In the genomic region with DNA sequence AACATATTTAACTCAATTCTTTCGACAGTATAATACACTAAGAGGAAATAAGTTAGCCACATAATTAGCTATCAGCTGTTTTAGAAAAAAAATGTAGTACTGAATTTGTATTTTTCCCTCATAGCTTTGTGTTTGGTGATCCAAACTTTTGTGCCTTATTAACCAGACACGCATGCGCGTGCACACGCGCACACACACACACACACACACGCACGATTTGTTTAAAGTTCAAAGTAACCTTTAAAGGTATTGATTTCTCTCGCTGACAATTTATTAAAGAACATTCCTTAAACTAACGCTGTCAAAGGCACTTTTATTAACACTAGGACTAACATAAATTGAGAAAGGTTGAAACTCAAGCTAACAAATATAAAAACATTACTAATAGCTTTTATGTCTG, we compare ENCODE assay signal across 33 cellular contexts.
"Had no signal": no experiment of that assay in that cellular context is flagged by ENCODE, and none has a peak within 500 bp of the region (broad histone marks: within the 10 kb centered on the region; RNA-seq: fewer than 3 reads in every experiment).

No MANE protein-coding gene starts in this region.

- H3K27ac ChIP-seq: PC-9, RWPE1, SJSA1 had no signal

- DNase-seq: Kasumi-1, KG1, MG63, MV-4-11, NCI-H1092, NCI-H1105, NCI-H1436, NCI-H146, NCI-H1694, NCI-H187, NCI-H1930, NCI-H2029 treated with DMSO at 0.1 percent for 48 hours, NCI-H2081 treated with DMSO at 0.1 percent for 48 hours, NCI-H2107, NCI-H2171 treated with DMSO at 0.1 percent for 48 hours, NCI-H2227 treated with DMSO at 0.1 percent for 48 hours, NCI-H345, NCI-H446, NCI-H524, NCI-H526, NCI-H69, NCI-H748 treated with DMSO at 0.1 percent for 48 hours, NCI-H82, PC-9, SHP77, SIG-M5, SK-N-SH, SW 1271 had no signal

- H3K36me3 ChIP-seq: MG63, SJSA1 had no signal

- ATAC-seq: K562, Panc1, Right ventricle myocardium inferior had no signal

- H3K27me3 ChIP-seq: MG63, SJSA1 had no signal

- H3K9me3 ChIP-seq: MG63, SJSA1, SK-N-SH had no signal

- H3K4me3 ChIP-seq: K562, MG63, PC-9, SJSA1 had no signal

- H3K9ac ChIP-seq: SK-N-SH had no signal

- H3K4me1 ChIP-seq: SJSA1 had no signal
